Comparison of ENCODE assay signal across 9 cellular contexts in the genomic region with DNA sequence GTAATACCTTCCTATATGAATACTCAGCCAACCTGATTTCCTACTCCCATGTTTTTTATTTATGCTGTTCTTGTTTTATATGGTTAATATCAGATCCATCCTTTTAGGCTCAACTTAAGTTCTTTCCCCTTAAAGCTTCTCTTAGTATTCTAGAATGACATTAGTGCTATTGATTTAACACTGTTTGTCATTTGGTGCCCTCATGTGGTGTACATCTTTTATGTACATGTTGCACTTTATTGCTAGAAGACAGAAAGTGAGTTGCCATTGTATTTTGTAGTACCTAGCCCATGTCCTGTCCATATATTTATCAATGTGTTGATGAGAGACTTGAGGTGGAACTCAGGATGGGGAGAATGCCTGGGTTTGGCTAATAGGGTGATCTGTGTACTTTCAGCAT. TPM values are rescaled to one million over a fixed set of nuclear protein-coding genes. Genes with fewer than 3 reads are reported as not detected.
DNase-seq lines count a peak whose midpoint lies in the region; ATAC-seq, FAIRE-seq and TF ChIP-seq lines count a peak whose summit lies in the region.
"Had no signal": no experiment of that assay in that cellular context is flagged by ENCODE, and none has a peak within 500 bp of the region (broad histone marks: within the 10 kb centered on the region; RNA-seq: fewer than 3 reads in every experiment).

No MANE protein-coding gene starts in this region.

- peaks cover 5% of the 10 kb centered on the region for H3K27me3 Mint-ChIP-seq in activated T-cell treated with anti-CD3 and anti-CD28 coated beads, Interleukin-2, amount 50 U/mL, for 72 hours (ENCODE audit: low read depth)
- H3K27me3 Mint-ChIP-seq in chondrocyte (ENCODE audit: low read depth), result no peaks in the 10 kb centered on the region

- no peak for DNase-seq in activated T-cell treated with anti-CD3 and anti-CD28 coated beads, Interleukin-2, amount 50 U/mL, for 72 hours
- DNase-seq in activated T-cell treated with anti-CD3 and anti-CD28 coated beads, Interleukin-2, amount 50 U/mL, for 1 hour, result no peak
- DNase-seq in NCI-H2227 treated with DMSO at 0.1 percent for 48 hours (lab: John Stamatoyannopoulos, UW) (peak; percentile 40), chondrocyte (ENCODE audit: low spot score) (no peak), small intestine (peak; percentile 57), dedifferentiated amniotic fluid mesenchymal stem cell (ENCODE audit: extremely low spot score) (no peak), NCI-H2029 (lab: John Stamatoyannopoulos, UW) (no peak)

- no peaks in the 10 kb centered on the region for H3K27me3 ChIP-seq in small intestine (ENCODE audit: control insufficient read depth in 2 of 2, insufficient read depth in 2 of 2, low read length in 2 of 2)
- H3K27me3 ChIP-seq: neutrophil had no signal

- H3K36me3 ChIP-seq in small intestine (ENCODE audit: control insufficient read depth in 2 of 2, insufficient read depth in 2 of 2, low read length in 2 of 2), result peaks cover 3 to 5% of the 10 kb centered on the region in 2 donors

- H3K4me3 Mint-ChIP-seq in activated T-cell treated with anti-CD3 and anti-CD28 coated beads, Interleukin-2, amount 50 U/mL, for 72 hours, result peak overlapping the region; percentile 98 to 99
- no peak overlapping the region for H3K4me3 Mint-ChIP-seq in chondrocyte (ENCODE audit: unreplicated experiment)

- H3K4me1 ChIP-seq in small intestine (ENCODE audit: control insufficient read depth in 2 of 2, insufficient read depth in 1 of 2, low read depth in 1 of 2, low read length in 1 of 2), result peaks cover 0 to 5% of the 10 kb centered on the region in 2 donors

- no peak overlapping the region for H3K4me3 ChIP-seq in small intestine (ENCODE audit: low read depth in 1 of 2, low read length in 2 of 2)

- no peak for ATAC-seq in activated T-cell treated with anti-CD3 and anti-CD28 coated beads, Interleukin-2, amount 50 U/mL, for 72 hours (replicated peaks in 1 of 2)
- ATAC-seq in HG02571 (IDR thresholded peaks at IDR 0.05; ENCODE audit: unreplicated experiment), result no peak

- H3K27ac Mint-ChIP-seq in activated T-cell treated with anti-CD3 and anti-CD28 coated beads, Interleukin-2, amount 50 U/mL, for 72 hours, result peak overlapping the region; percentile 49
- H3K27ac Mint-ChIP-seq in chondrocyte (ENCODE audit: unreplicated experiment), result peak overlapping the region; percentile 9

- FAIRE-seq in small intestine (lab: Jason Lieb, UNC), result no peak

- peaks cover 14 to 15% of the 10 kb centered on the region in 2 donors for H3K36me3 Mint-ChIP-seq in activated T-cell treated with anti-CD3 and anti-CD28 coated beads, Interleukin-2, amount 50 U/mL, for 72 hours (ENCODE audit: insufficient read depth in 2 of 2)
- peaks cover 15% of the 10 kb centered on the region for H3K36me3 Mint-ChIP-seq in chondrocyte (ENCODE audit: low read depth)

- no peaks in the 10 kb centered on the region for H3K9me3 Mint-ChIP-seq in activated T-cell treated with anti-CD3 and anti-CD28 coated beads, Interleukin-2, amount 50 U/mL, for 72 hours
- H3K9me3 Mint-ChIP-seq in chondrocyte (ENCODE audit: low read depth), result no peaks in the 10 kb centered on the region

- peaks cover 36% of the 10 kb centered on the region for H3K4me1 Mint-ChIP-seq in activated T-cell treated with anti-CD3 and anti-CD28 coated beads, Interleukin-2, amount 50 U/mL, for 72 hours (ENCODE audit: low read depth)
- peaks cover 40% of the 10 kb centered on the region for H3K4me1 Mint-ChIP-seq in chondrocyte (ENCODE audit: low read depth)

- peak; percentile 75 for TF ChIP-seq CTCF in chondrocyte (IDR thresholded peaks at IDR 0.05)

- no peak overlapping the region for H3K27ac ChIP-seq in small intestine (ENCODE audit: low read depth in 1 of 2, low read length in 1 of 2)
- H3K27ac ChIP-seq: neutrophil had no signal

- H3K9me3 ChIP-seq in small intestine (ENCODE audit: control insufficient read depth, low read depth), result no peaks in the 10 kb centered on the region
- H3K9me3 ChIP-seq: neutrophil had no signal

RNA-seq across cellular contexts. Expression of gene HTRA2, which starts 2.5 kb away (rescaled TPM):
- 10 to 100 TPM; 74.3 to 84.9 TPM for total RNA-seq in activated T-cell treated with anti-CD3 and anti-CD28 coated beads, Interleukin-2, amount 50 U/mL, for 72 hours
- total RNA-seq in chondrocyte, result 23.8 to 31.2 TPM (median 24.2 TPM) in 3 replicates
- 10 to 100 TPM; 20.4 to 42.3 (median 30.8) TPM for polyA plus RNA-seq in small intestine

RNA-seq across cellular contexts. Expression of gene AUP1, which starts 2.7 kb away (rescaled TPM):
- total RNA-seq in activated T-cell treated with anti-CD3 and anti-CD28 coated beads, Interleukin-2, amount 50 U/mL, for 72 hours, result 100 to 1,000 TPM; 128 to 136 TPM
- 76.8 to 94.3 TPM (median 79.8 TPM) in 3 replicates for total RNA-seq in chondrocyte
- 100 to 1,000 TPM; 179 to 237 (median 201) TPM for polyA plus RNA-seq in small intestine

RNA-seq across cellular contexts. Expression of gene DQX1, which starts 6.2 kb away (rescaled TPM):
- 1 to 10 TPM; 1.5 to 1.9 TPM for total RNA-seq in activated T-cell treated with anti-CD3 and anti-CD28 coated beads, Interleukin-2, amount 50 U/mL, for 72 hours
- 0.34 TPM in 1 of 3 replicates, not detected in the others for total RNA-seq in chondrocyte
- 100 to 1,000 TPM in 1 of 3 donors, 10 to 100 TPM in 2; 20.0 to 106 (median 59.2) TPM for polyA plus RNA-seq in small intestine

RNA-seq across cellular contexts. Expression of gene TLX2, which starts 18.0 kb away (rescaled TPM):
- total RNA-seq in activated T-cell treated with anti-CD3 and anti-CD28 coated beads, Interleukin-2, amount 50 U/mL, for 72 hours, result 1 to 10 TPM; 1.4 to 2.4 TPM
- 0.10 TPM in 1 of 3 replicates, not detected in the others for total RNA-seq in chondrocyte
- 1 to 10 TPM in 1 of 3 donors, not detected in 2; 5.4 TPM for polyA plus RNA-seq in small intestine

RNA-seq across cellular contexts. Expression of gene LOXL3, which starts 21.5 kb away (rescaled TPM):
- 1 to 10 TPM; 3.1 to 3.6 TPM for total RNA-seq in activated T-cell treated with anti-CD3 and anti-CD28 coated beads, Interleukin-2, amount 50 U/mL, for 72 hours
- 107 to 112 TPM (median 109 TPM) in 3 replicates for total RNA-seq in chondrocyte
- 1 to 10 TPM in 1 of 3 donors, under 1 TPM in 2; 0.22 to 2.3 (median 0.27) TPM for polyA plus RNA-seq in small intestine

Comparison
In these comparisons a context has a peak if more than half of its experiments do, and no peak if none do; other contexts are left out.
1. DNase-seq: peak in NCI-H2227 treated with DMSO at 0.1 percent for 48 hours (single experiment) and small intestine (single experiment); none in activated T-cell treated with anti-CD3 and anti-CD28 coated beads, Interleukin-2, amount 50 U/mL, for 72 hours (0 of 2), activated T-cell treated with anti-CD3 and anti-CD28 coated beads, Interleukin-2, amount 50 U/mL, for 1 hour (single experiment), chondrocyte (single experiment), dedifferentiated amniotic fluid mesenchymal stem cell (single experiment) and NCI-H2029 (single experiment).